In the genomic region with DNA sequence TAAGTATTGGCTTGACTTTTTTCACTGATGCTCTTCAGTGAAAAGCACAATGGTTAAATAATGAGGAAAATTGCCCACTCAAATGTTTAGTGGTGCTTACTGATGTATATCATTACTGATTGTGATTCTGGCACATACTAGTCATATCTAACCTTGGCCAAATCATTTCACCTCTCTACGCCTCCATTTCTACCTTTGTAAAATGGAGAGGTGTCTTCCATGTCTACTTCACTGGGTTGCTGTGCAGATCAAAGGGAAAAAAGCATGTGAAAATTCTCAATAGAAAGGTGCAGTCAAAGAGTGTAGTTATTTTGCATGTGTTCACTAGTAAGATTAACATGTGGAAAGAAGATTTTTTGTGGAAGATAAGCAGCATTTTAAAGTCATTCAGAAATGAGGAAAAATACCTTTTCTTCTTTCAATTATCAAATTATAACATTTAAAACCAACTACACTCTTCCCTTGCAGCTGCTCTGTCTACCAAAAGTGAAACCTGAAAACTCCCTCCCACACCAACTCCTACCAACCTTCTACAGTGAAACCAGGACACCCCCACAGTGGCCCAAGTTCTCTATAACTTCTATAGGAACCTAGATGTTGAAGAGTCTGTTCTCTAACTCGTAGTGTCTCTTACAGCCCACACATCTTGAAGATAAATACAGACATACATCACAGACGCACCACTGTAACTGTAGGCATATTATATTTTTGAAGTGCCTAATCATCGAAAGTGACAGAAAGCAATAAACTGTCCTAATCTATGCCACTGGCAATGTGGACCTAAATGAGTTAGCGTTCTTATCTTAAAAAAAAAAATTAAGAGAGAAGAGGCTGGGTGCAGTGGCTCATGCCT, we compare ENCODE assay signal across 9 cellular contexts. TPM values are rescaled to one million over a fixed set of nuclear protein-coding genes. Genes with fewer than 3 reads are reported as not detected.
DNase-seq lines count a peak whose midpoint lies in the region; ATAC-seq, FAIRE-seq and TF ChIP-seq lines count a peak whose summit lies in the region.
"Had no signal": no experiment of that assay in that cellular context is flagged by ENCODE, and none has a peak within 500 bp of the region (broad histone marks: within the 10 kb centered on the region; RNA-seq: fewer than 3 reads in every experiment).

No MANE protein-coding gene starts in this region.

- no peak overlapping the region for H4K5ac ChIP-seq in H9 (ENCODE audit: insufficient read length, low read depth, low read length)

- H3K9me3 Mint-ChIP-seq in H9, result no peaks in the 10 kb centered on the region

- H3K27ac ChIP-seq in heart right ventricle, result peak overlapping the region in 2 of 10 donors; percentile 26 to 81
- no peak overlapping the region for H3K27ac ChIP-seq in right atrium auricular region
- peak overlapping the region; percentile 20 to 72 for H3K27ac ChIP-seq in small intestine (ENCODE audit: low read depth in 1 of 2, low read length in 1 of 2)
- H3K27ac ChIP-seq in H9 (ENCODE audit: insufficient read length, low read depth, low read length), result no peak overlapping the region

- H3K9me3 ChIP-seq in heart right ventricle (no peaks in the 10 kb centered on the region), right atrium auricular region (no peaks in the 10 kb centered on the region), small intestine (ENCODE audit: control insufficient read depth, low read depth) (no peaks in the 10 kb centered on the region), H9 (ENCODE audit: control insufficient read depth, low read depth, low read length) (no peaks in the 10 kb centered on the region)

- H2BK5ac ChIP-seq in H9 (ENCODE audit: insufficient read length, low read length), result no peak overlapping the region

- H3K27me3 ChIP-seq in heart right ventricle, result peaks cover 0 to 11% (median 0%) of the 10 kb centered on the region in 7 donors
- no peaks in the 10 kb centered on the region for H3K27me3 ChIP-seq in right atrium auricular region
- H3K27me3 ChIP-seq in small intestine (ENCODE audit: control insufficient read depth in 2 of 2, insufficient read depth in 2 of 2, low read length in 2 of 2), result no peaks in the 10 kb centered on the region
- no peaks in the 10 kb centered on the region for H3K27me3 ChIP-seq in H9 (ENCODE audit: insufficient read depth, low read length)

- no peak for FAIRE-seq in small intestine (lab: Jason Lieb, UNC)

- ATAC-seq in heart right ventricle, result no peak
- peak; percentile 78 for ATAC-seq in HG03175 (IDR thresholded peaks at IDR 0.05; ENCODE audit: unreplicated experiment)

- peak overlapping the region in 7 of 10 donors; percentile 4 to 42 (median 26) for H3K4me3 ChIP-seq in heart right ventricle
- H3K4me3 ChIP-seq in right atrium auricular region, result no peak overlapping the region
- H3K4me3 ChIP-seq in small intestine (ENCODE audit: low read depth in 1 of 2, low read length in 2 of 2), result peak overlapping the region in 1 of 2 donors; percentile 23
- H3K4me3 ChIP-seq: lung had no signal

- H3K36me3 Mint-ChIP-seq in H9 (ENCODE audit: insufficient read depth in 1 of 3, low read depth in 3 of 3), result no peaks in the 10 kb centered on the region

- H4K91ac ChIP-seq in H9 (ENCODE audit: insufficient read length, low read depth, low read length), result no peak overlapping the region

- no peak overlapping the region for H2BK12ac ChIP-seq in H9 (ENCODE audit: insufficient read length, low read depth, low read length)

- intact Hi-C loops in heart right ventricle (cut with DNase I), result loop anchor here in 3 of 10 donors (10.0 kb wide), 1 partner anchor 239 kb away; no protein-coding TSS in a partner anchor

- TF ChIP-seq CTCF in heart right ventricle (IDR thresholded peaks at IDR 0.05), result no peak
- no peak for TF ChIP-seq CTCF in right atrium auricular region (IDR thresholded peaks at IDR 0.05)
- no peak for TF ChIP-seq CTCF in H9 (conservative IDR thresholded peaks at IDR 0.05)

- H3K79me1 ChIP-seq in H9 (ENCODE audit: insufficient read depth, low read depth, low read length, poor library complexity, severe bottlenecking), result no peaks in the 10 kb centered on the region

- H4K20me1 ChIP-seq in H9 (ENCODE audit: control insufficient read depth, insufficient read depth, insufficient read length), result no peaks in the 10 kb centered on the region

- H3K36me3 ChIP-seq in heart right ventricle (no peaks in the 10 kb centered on the region), right atrium auricular region (no peaks in the 10 kb centered on the region), small intestine (ENCODE audit: control insufficient read depth in 2 of 2, insufficient read depth in 2 of 2, low read length in 2 of 2) (no peaks in the 10 kb centered on the region)

- H3K4me3 Mint-ChIP-seq in H9, result no peak overlapping the region

- no peaks in the 10 kb centered on the region for H3K27me3 Mint-ChIP-seq in H9 (ENCODE audit: low read depth)

- 68 to 73% methylated on average over 5 of the region's 5 CpGs for WGBS in heart right ventricle, 2 donors
- 25 to 50% (median 33%) methylated on average over 5 of the region's 5 CpGs for WGBS in small intestine, 3 donors
- WGBS in H9 (ENCODE audit: extremely low coverage, insufficient read length, low lambda C conversion rate), result no CpG with 5 or more reads among the region's 5 CpGs

- no peak overlapping the region for H3K18ac ChIP-seq in H9 (ENCODE audit: insufficient read length, low read depth, low read length)

- no peak overlapping the region for H3K9ac ChIP-seq in H9 (ENCODE audit: extremely low read depth, insufficient read length, low read length)

- H3K4me2 ChIP-seq in H9 (ENCODE audit: insufficient read depth, insufficient read length, low read length), result no peak overlapping the region

- DNase-seq in heart right ventricle (no peak), right atrium auricular region (ENCODE audit: low spot score) (no peak), small intestine (peak; percentile 25), nucleus accumbens (lab: John Stamatoyannopoulos, UW) (no peak), H9 (no peak), NCI-H2081 (lab: John Stamatoyannopoulos, UW) (no peak)
- peak; percentile 27 to 64 for DNase-seq in activated CD8-positive, alpha-beta memory T cell treated with anti-CD3 and anti-CD28 coated beads for 4 hours (ENCODE audit: low read depth in 2 of 2)

- H3K56ac ChIP-seq in H9 (ENCODE audit: insufficient read length, low read depth, low read length), result no peak overlapping the region

- H3K4ac ChIP-seq in H9 (ENCODE audit: low read depth, low read length), result no peak overlapping the region

- no peak overlapping the region for H4K8ac ChIP-seq in H9 (replicated peaks; ENCODE audit: insufficient read length, low read depth, low read length)

- H2BK120ac ChIP-seq in H9 (ENCODE audit: low read depth, low read length, poor library complexity, severe bottlenecking), result no peak overlapping the region

- no peak overlapping the region for H2AFZ ChIP-seq in H9 (ENCODE audit: low read length)

- H3K27ac Mint-ChIP-seq in H9, result no peak overlapping the region; a peak in 1 of 7 replicates

- no peak overlapping the region for H3T11ph ChIP-seq in H9 (ENCODE audit: low read length)

- no peak overlapping the region for H2BK15ac ChIP-seq in H9 (ENCODE audit: low read depth, low read length)

- H3K4me1 Mint-ChIP-seq in H9, result no peaks in the 10 kb centered on the region

- H3K23ac ChIP-seq in H9 (ENCODE audit: insufficient read length, low read depth, low read length), result no peak overlapping the region

- H2BK20ac ChIP-seq in H9 (ENCODE audit: low read depth, low read length, poor library complexity, severe bottlenecking), result no peak overlapping the region

- H3K14ac ChIP-seq in H9 (ENCODE audit: insufficient read depth, low read length), result no peak overlapping the region

- no peaks in the 10 kb centered on the region for H3K79me2 ChIP-seq in H9 (ENCODE audit: insufficient read depth, low read length)

- no peaks in the 10 kb centered on the region for H3K23me2 ChIP-seq in H9 (ENCODE audit: insufficient read length, low read depth, low read length, poor library complexity, severe bottlenecking)

- H2AK5ac ChIP-seq in H9 (ENCODE audit: insufficient read length, low read length), result no peak overlapping the region

- H3K4me1 ChIP-seq in heart right ventricle (peaks cover 0 to 29% (median 0%) of the 10 kb centered on the region in 9 donors), right atrium auricular region (no peaks in the 10 kb centered on the region), small intestine (ENCODE audit: control insufficient read depth in 2 of 2, insufficient read depth in 1 of 2, low read depth in 1 of 2, low read length in 1 of 2) (no peaks in the 10 kb centered on the region), H9 (ENCODE audit: insufficient read depth, low read length) (no peaks in the 10 kb centered on the region)

RNA-seq across cellular contexts. Expression of a gene that starts 1.4 kb away (rescaled TPM):
- total RNA-seq in heart right ventricle (1 to 10 TPM in 4 of 10 donors, under 1 TPM in 6; 0.13 to 2.6 (median 0.52) TPM), right atrium auricular region (under 1 TPM; 0.37 to 0.83 TPM), H9 (2021) (not detected in 2 replicates)
- polyA plus RNA-seq in heart right ventricle (under 1 TPM; 0.07 to 0.16 TPM), small intestine (under 1 TPM in 2 of 3 donors, not detected in 1; 0.27 to 0.48 TPM)

RNA-seq across cellular contexts. Expression of a gene that starts 17.2 kb away (rescaled TPM):
- total RNA-seq in heart right ventricle (10 to 100 TPM; 19.7 to 31.3 (median 26.3) TPM), right atrium auricular region (10 to 100 TPM; 16.4 to 25.0 TPM), H9 (2021) (29.8 and 31.1 TPM in 2 replicates)
- polyA plus RNA-seq in heart right ventricle (10 to 100 TPM in 1 of 2 donors, 1 to 10 TPM in 1; 4.7 to 16.1 TPM), small intestine (10 to 100 TPM; 14.7 to 18.8 (median 17.3) TPM)

Comparison
In these comparisons a context has a peak if more than half of its experiments do, and no peak if none do; other contexts are left out.
1. H3K4me3 ChIP-seq: peak in heart right ventricle (7 of 10); none in right atrium auricular region (0 of 2).
2. DNase-seq: peak in activated CD8-positive, alpha-beta memory T cell treated with anti-CD3 and anti-CD28 coated beads for 4 hours (2 of 2) and small intestine (single experiment); none in heart right ventricle (0 of 2), right atrium auricular region (single experiment), nucleus accumbens (0 of 56), H9 (single experiment) and NCI-H2081 (0 of 2).
3. H3K27ac ChIP-seq: peak in small intestine (2 of 2); none in right atrium auricular region (0 of 2) and H9 (single experiment).